ENCODE assay signal across 8 cellular contexts in genomic region chr16:25257504-25257955, GRCh38. TPM values are rescaled to one million over a fixed set of nuclear protein-coding genes. Genes with fewer than 3 reads are reported as not detected.
DNase-seq lines count a peak whose midpoint lies in the region; ATAC-seq and TF ChIP-seq lines count a peak whose summit lies in the region.

TSS of gene ZKSCAN2 (minus strand) at chr16:25257845. CDS start at chr16:25257127, 718 bp downstream.

- peaks cover 3% of the 10 kb centered on the region for H3K27me3 Mint-ChIP-seq in neural progenitor cell (ENCODE audit: insufficient read depth, low read depth)

- TF ChIP-seq CTCF in RWPE2 (IDR thresholded peaks at IDR 0.05; ENCODE audit: poor library complexity, severe bottlenecking): no peak
- TF ChIP-seq CTCF in foreskin fibroblast (IDR thresholded peaks at IDR 0.05; ENCODE audit: low read depth, low read length): no peak
- TF ChIP-seq CTCF in neural progenitor cell (IDR thresholded peaks at IDR 0.05): no peak

- H3K9me3 ChIP-seq in RWPE2 (ENCODE audit: severe bottlenecking) (no peaks in the 10 kb centered on the region), neural progenitor cell (ENCODE audit: low read depth) (no peaks in the 10 kb centered on the region), stomach smooth muscle (ENCODE audit: control insufficient read depth in 2 of 2, low read length in 2 of 2) (no peaks in the 10 kb centered on the region)

- peaks cover 69% of the 10 kb centered on the region for H3K79me2 ChIP-seq in neural progenitor cell (ENCODE audit: low read depth)

- DNase-seq in DMS53 treated with DMSO at 0.1 percent for 48 hours (lab: John Stamatoyannopoulos, UW; ENCODE audit: unreplicated experiment): peak; percentile 71
- DNase-seq in HuH-7 (ENCODE audit: low spot score): peak; percentile 80
- DNase-seq in RWPE2 (ENCODE audit: low spot score): peak; percentile 93
- peak; percentile 76 for DNase-seq in activated gamma-delta T cell treated with Interleukin-2 at 50 U/mL for 16 hours
- peak; percentile 91 to 97 for DNase-seq in foreskin fibroblast
- peak; percentile 95 for DNase-seq in neural progenitor cell (ENCODE audit: low spot score)

- peaks cover 31% of the 10 kb centered on the region for H3F3A ChIP-seq in neural progenitor cell (ENCODE audit: low read depth)

- H3K36me3 Mint-ChIP-seq in neural progenitor cell: peaks cover 17% of the 10 kb centered on the region

- H3K4me3 Mint-ChIP-seq in neural progenitor cell: peak within 1 kb of the TSS; percentile 93

- peak; percentile 80 for ATAC-seq in GM21526 (IDR thresholded peaks at IDR 0.05; ENCODE audit: low FRiP score, unreplicated experiment)
- peak; percentile 88 for ATAC-seq in RWPE2 (ENCODE audit: low read depth)

- H2AFZ ChIP-seq in neural progenitor cell (replicated peaks): peak within 1 kb of the TSS; percentile 71

- peak within 1 kb of the TSS; percentile 86 for H3K9ac ChIP-seq in neural progenitor cell
- peak within 1 kb of the TSS; percentile 85 to 90 for H3K9ac ChIP-seq in stomach smooth muscle (ENCODE audit: low read length in 2 of 2)

- H3K4me3 ChIP-seq in RWPE2 (ENCODE audit: severe bottlenecking): peak within 1 kb of the TSS; percentile 88
- H3K4me3 ChIP-seq in foreskin fibroblast (ENCODE audit: low read depth in 1 of 2, low read length in 2 of 2): peak within 1 kb of the TSS; percentile 87 to 93
- peak within 1 kb of the TSS; percentile 75 for H3K4me3 ChIP-seq in neural progenitor cell
- H3K4me3 ChIP-seq in stomach smooth muscle (ENCODE audit: low read length in 2 of 2): peak within 1 kb of the TSS; percentile 88 to 92

- H3K27ac Mint-ChIP-seq in neural progenitor cell: peak within 1 kb of the TSS; percentile 100

- H3K4me1 Mint-ChIP-seq in neural progenitor cell: peaks cover 39% of the 10 kb centered on the region

- H4K20me1 ChIP-seq in neural progenitor cell (ENCODE audit: low read depth): peaks cover 57% of the 10 kb centered on the region

- H3K27me3 ChIP-seq in RWPE2 (ENCODE audit: insufficient read depth, poor library complexity, severe bottlenecking): no peaks in the 10 kb centered on the region
- no peaks in the 10 kb centered on the region for H3K27me3 ChIP-seq in neural progenitor cell
- no peaks in the 10 kb centered on the region for H3K27me3 ChIP-seq in stomach smooth muscle (ENCODE audit: control insufficient read depth in 1 of 2, insufficient read depth in 2 of 2, low read length in 2 of 2)

- H3K9me3 Mint-ChIP-seq in neural progenitor cell: no peaks in the 10 kb centered on the region

- peak within 1 kb of the TSS; percentile 86 for H3K27ac ChIP-seq in RWPE2 (ENCODE audit: poor library complexity, severe bottlenecking)
- peak within 1 kb of the TSS; percentile 98 for H3K27ac ChIP-seq in neural progenitor cell
- H3K27ac ChIP-seq in stomach smooth muscle (ENCODE audit: low read length): peak within 1 kb of the TSS; percentile 90

- peaks cover 24% of the 10 kb centered on the region for H3K36me3 ChIP-seq in RWPE2 (ENCODE audit: low read depth)
- no peaks in the 10 kb centered on the region for H3K36me3 ChIP-seq in neural progenitor cell
- peaks cover 5 to 15% of the 10 kb centered on the region in 2 donors for H3K36me3 ChIP-seq in stomach smooth muscle (ENCODE audit: control insufficient read depth in 2 of 2, insufficient read depth in 2 of 2, low read length in 2 of 2)

- peaks cover 6% of the 10 kb centered on the region for H3K4me1 ChIP-seq in RWPE2 (ENCODE audit: insufficient read depth, poor library complexity, severe bottlenecking)
- peaks cover 29% of the 10 kb centered on the region for H3K4me1 ChIP-seq in neural progenitor cell
- H3K4me1 ChIP-seq in stomach smooth muscle (ENCODE audit: control insufficient read depth, insufficient read depth, low read length): peaks cover 24% of the 10 kb centered on the region

- peak within 1 kb of the TSS; percentile 98 for H3K4me2 ChIP-seq in neural progenitor cell

RNA-seq across cellular contexts. Expression of gene ZKSCAN2, which starts in this region (rescaled TPM):
- 11.8 and 11.9 TPM in 2 replicates for total RNA-seq in neural progenitor cell (ENCODE audit: low replicate concordance)

Comparison
In these comparisons a context has a peak if more than half of its experiments do, and no peak if none do; other contexts are left out.
1. Peak in every context shown above with its lines: DNase-seq, ATAC-seq, H3K4me3 ChIP-seq and H3K27ac ChIP-seq.